ENCODE assay signal across 27 cellular contexts in the genomic region with DNA sequence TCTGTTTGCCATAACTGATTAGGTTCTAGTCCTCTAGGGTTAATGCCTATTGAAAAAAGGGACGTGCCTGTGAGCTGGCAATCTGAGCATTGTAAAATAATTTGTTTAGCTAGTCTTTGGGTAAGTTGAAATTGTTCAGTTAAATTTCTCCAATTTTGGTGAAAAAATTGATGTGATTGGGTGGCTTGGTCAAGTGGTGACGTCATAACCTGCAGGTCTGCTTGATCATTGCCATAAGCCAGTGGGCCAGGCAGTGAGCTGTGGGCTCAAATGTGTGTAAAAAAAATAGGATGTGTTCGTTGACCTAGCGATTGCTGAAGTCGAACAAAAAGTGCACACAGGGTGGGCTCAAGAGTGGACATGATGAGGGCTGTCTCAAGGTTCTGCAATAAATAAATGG.
"Had no signal": no experiment of that assay in that cellular context is flagged by ENCODE, and none has a peak within 500 bp of the region (broad histone marks: within the 10 kb centered on the region; RNA-seq: fewer than 3 reads in every experiment).

No MANE protein-coding gene starts in this region.

- H3K4me3 ChIP-seq: colonic mucosa, coronary artery, dorsolateral prefrontal cortex, esophagus muscularis mucosa, esophagus squamous epithelium, gastrocnemius medialis, gastroesophageal sphincter, heart left ventricle, heart right ventricle had no signal

- H3K27me3 ChIP-seq: colonic mucosa, esophagus muscularis mucosa, esophagus squamous epithelium, foreskin keratinocyte, gastrocnemius medialis, gastroesophageal sphincter, heart left ventricle, heart right ventricle had no signal

- ATAC-seq: effector memory CD8-positive, alpha-beta T cell; esophagus mucosa; foreskin keratinocyte; gastrocnemius medialis; gastroesophageal sphincter; heart left ventricle; heart right ventricle had no signal

- H3K36me3 ChIP-seq: colonic mucosa, esophagus muscularis mucosa, esophagus squamous epithelium, gastrocnemius medialis, gastroesophageal sphincter, heart left ventricle, heart right ventricle had no signal

- FAIRE-seq: endometrium, endothelial cell of umbilical vein, frontal cortex had no signal

- DNase-seq: colonic mucosa; cortex of kidney; dermis blood vessel endothelial cell; dorsolateral prefrontal cortex; effector CD4-positive, alpha-beta T cell; effector CD8-positive, alpha-beta T cell; effector memory CD4-positive, alpha-beta T cell; effector memory CD8-positive, alpha-beta T cell; endodermal cell; erythroblast; esophagus squamous epithelium; foreskin fibroblast; foreskin keratinocyte; foreskin melanocyte; gastrocnemius medialis; glutamatergic neuron; head of caudate nucleus; heart left ventricle; heart right ventricle had no signal

- H3K9me3 ChIP-seq: gastrocnemius medialis had no signal

- H3K27ac ChIP-seq: colonic mucosa, coronary artery, dorsolateral prefrontal cortex, epithelial cell of prostate, esophagus muscularis mucosa, esophagus squamous epithelium, foreskin keratinocyte, gastrocnemius medialis, gastroesophageal sphincter, heart left ventricle, heart right ventricle had no signal

- H3K4me1 ChIP-seq: colonic mucosa, esophagus muscularis mucosa, esophagus squamous epithelium, foreskin keratinocyte, gastrocnemius medialis, gastroesophageal sphincter, heart left ventricle, heart right ventricle had no signal
